Comparison of ENCODE assay signal across 18 cellular contexts in genomic region chr16:27564226-27564625, GRCh38.
"Had no signal": no experiment of that assay in that cellular context is flagged by ENCODE, and none has a peak within 500 bp of the region (broad histone marks: within the 10 kb centered on the region; RNA-seq: fewer than 3 reads in every experiment).

No MANE protein-coding gene starts in this region.

- H3K36me3 Mint-ChIP-seq: neural progenitor cell, WTC11 had no signal

- H3K4me1 Mint-ChIP-seq: neural progenitor cell had no signal

- H3K4me3 Mint-ChIP-seq: activated naive CD8-positive, alpha-beta T cell; activated T-cell treated with anti-CD3 and anti-CD28 coated beads, Interleukin-2, amount 50 U/mL, for 72 hours; central memory CD8-positive, alpha-beta T cell; immature natural killer cell; neural progenitor cell; stimulated activated naive CD8-positive, alpha-beta T cell treated with anti-CD3 and anti-CD28 coated beads, Interleukin-15, Interleukin-2, amounts not matched to agents 100 ng/mL and 50 ng/mL, for 24 hours; WTC11 had no signal

- H3K27me3 Mint-ChIP-seq: activated naive CD8-positive, alpha-beta T cell; central memory CD8-positive, alpha-beta T cell; stimulated activated naive CD8-positive, alpha-beta T cell treated with anti-CD3 and anti-CD28 coated beads, Interleukin-15, Interleukin-2, amounts not matched to agents 100 ng/mL and 50 ng/mL, for 24 hours had no signal

- H3K27ac Mint-ChIP-seq: activated naive CD8-positive, alpha-beta T cell; activated T-cell treated with anti-CD3 and anti-CD28 coated beads, Interleukin-2, amount 50 U/mL, for 72 hours; immature natural killer cell; neural progenitor cell; stimulated activated naive CD8-positive, alpha-beta T cell treated with anti-CD3 and anti-CD28 coated beads, Interleukin-15, Interleukin-2, amounts not matched to agents 100 ng/mL and 50 ng/mL, for 24 hours; WTC11 had no signal

- H3K9me3 Mint-ChIP-seq: activated T-cell treated with anti-CD3 and anti-CD28 coated beads, Interleukin-2, amount 50 U/mL, for 72 hours; central memory CD8-positive, alpha-beta T cell; immature natural killer cell; neural progenitor cell; stimulated activated naive CD8-positive, alpha-beta T cell treated with anti-CD3 and anti-CD28 coated beads, Interleukin-15, Interleukin-2, amounts not matched to agents 100 ng/mL and 50 ng/mL, for 24 hours; WTC11 had no signal

- DNase-seq: activated CD4-positive, alpha-beta T cell treated with anti-CD3 and anti-CD28 coated beads for 4 hours; activated CD8-positive, alpha-beta memory T cell treated with anti-CD3 and anti-CD28 coated beads, Interleukin-2, amount 50 U/mL, for 48 hours; activated gamma-delta T cell; activated T-cell treated with anti-CD3 and anti-CD28 coated beads, Interleukin-2, amount 50 U/mL, for 72 hours; brain microvascular endothelial cell; cortex of kidney; effector memory CD4-positive, alpha-beta T cell; foreskin keratinocyte; heart left ventricle; immature natural killer cell; mesendoderm; psoas muscle; right lobe of liver had no signal
